Comparison of ENCODE assay signal across 1 cellular context in the genomic region with DNA sequence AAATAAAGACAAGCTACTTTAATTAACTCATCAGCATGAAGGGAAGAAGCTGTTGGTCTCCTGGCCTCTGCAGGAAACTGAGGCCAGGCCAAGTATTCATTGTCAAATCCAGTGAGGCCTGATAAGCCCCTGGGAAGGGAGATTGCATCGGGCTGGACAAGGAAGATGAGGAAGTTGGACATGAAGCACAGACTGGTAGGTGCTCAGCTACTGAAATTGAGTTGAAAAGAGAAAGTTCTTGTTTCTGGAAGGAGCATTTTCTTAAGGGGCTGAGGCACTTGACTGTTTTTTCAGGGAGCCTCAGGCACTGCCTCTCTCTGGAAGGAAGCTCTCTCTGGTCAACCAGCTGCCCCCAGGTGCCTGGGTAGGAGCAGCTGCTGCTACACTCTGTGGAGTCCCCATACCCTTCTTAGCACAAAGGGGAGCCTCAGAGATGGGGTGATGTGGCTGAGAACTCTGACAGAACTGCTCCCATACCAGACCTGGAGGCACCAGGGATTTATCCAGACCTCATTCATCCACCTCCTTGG.
TF ChIP-seq lines count a peak whose summit lies in the region.

No MANE protein-coding gene starts in this region.

TF ChIP-seq in GM23338, 12 proteins besides CTCF, POLR2A, EP300 and RAD21 (continued from another document):
- TF ChIP-seq, protein P1, sequence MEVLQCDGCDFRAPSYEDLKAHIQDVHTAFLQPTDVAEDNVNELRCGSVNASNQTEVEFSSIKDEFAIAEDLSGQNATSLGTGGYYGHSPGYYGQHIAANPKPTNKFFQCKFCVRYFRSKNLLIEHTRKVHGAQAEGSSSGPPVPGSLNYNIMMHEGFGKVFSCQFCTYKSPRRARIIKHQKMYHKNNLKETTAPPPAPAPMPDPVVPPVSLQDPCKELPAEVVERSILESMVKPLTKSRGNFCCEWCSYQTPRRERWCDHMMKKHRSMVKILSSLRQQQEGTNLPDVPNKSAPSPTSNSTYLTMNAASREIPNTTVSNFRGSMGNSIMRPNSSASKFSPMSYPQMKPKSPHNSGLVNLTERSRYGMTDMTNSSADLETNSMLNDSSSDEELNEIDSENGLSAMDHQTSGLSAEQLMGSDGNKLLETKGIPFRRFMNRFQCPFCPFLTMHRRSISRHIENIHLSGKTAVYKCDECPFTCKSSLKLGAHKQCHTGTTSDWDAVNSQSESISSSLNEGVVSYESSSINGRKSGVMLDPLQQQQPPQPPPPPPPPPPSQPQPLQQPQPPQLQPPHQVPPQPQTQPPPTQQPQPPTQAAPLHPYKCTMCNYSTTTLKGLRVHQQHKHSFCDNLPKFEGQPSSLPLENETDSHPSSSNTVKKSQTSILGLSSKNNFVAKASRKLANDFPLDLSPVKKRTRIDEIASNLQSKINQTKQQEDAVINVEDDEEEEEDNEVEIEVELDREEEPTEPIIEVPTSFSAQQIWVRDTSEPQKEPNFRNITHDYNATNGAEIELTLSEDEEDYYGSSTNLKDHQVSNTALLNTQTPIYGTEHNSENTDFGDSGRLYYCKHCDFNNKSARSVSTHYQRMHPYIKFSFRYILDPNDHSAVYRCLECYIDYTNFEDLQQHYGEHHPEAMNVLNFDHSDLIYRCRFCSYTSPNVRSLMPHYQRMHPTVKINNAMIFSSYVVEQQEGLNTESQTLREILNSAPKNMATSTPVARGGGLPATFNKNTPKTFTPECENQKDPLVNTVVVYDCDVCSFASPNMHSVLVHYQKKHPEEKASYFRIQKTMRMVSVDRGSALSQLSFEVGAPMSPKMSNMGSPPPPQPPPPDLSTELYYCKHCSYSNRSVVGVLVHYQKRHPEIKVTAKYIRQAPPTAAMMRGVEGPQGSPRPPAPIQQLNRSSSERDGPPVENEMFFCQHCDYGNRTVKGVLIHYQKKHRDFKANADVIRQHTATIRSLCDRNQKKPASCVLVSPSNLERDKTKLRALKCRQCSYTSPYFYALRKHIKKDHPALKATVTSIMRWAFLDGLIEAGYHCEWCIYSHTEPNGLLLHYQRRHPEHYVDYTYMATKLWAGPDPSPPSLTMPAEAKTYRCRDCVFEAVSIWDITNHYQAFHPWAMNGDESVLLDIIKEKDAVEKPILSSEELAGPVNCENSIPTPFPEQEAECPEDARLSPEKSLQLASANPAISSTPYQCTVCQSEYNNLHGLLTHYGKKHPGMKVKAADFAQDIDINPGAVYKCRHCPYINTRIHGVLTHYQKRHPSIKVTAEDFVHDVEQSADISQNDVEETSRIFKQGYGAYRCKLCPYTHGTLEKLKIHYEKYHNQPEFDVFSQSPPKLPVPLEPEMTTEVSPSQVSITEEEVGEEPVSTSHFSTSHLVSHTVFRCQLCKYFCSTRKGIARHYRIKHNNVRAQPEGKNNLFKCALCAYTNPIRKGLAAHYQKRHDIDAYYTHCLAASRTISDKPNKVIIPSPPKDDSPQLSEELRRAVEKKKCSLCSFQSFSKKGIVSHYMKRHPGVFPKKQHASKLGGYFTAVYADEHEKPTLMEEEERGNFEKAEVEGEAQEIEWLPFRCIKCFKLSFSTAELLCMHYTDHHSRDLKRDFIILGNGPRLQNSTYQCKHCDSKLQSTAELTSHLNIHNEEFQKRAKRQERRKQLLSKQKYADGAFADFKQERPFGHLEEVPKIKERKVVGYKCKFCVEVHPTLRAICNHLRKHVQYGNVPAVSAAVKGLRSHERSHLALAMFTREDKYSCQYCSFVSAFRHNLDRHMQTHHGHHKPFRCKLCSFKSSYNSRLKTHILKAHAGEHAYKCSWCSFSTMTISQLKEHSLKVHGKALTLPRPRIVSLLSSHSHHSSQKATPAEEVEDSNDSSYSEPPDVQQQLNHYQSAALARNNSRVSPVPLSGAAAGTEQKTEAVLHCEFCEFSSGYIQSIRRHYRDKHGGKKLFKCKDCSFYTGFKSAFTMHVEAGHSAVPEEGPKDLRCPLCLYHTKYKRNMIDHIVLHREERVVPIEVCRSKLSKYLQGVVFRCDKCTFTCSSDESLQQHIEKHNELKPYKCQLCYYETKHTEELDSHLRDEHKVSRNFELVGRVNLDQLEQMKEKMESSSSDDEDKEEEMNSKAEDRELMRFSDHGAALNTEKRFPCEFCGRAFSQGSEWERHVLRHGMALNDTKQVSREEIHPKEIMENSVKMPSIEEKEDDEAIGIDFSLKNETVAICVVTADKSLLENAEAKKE (CRISPR knock-in tag; IDR thresholded peaks at IDR 0.05): no peak
- TF ChIP-seq JUNB (IDR thresholded peaks at IDR 0.05; ENCODE audit: unreplicated experiment) (no peak), EZH2phosphoT487 (IDR thresholded peaks at IDR 0.05; ENCODE audit: unreplicated experiment) (no peak), ZNF114 (CRISPR knock-in tag; IDR thresholded peaks at IDR 0.05) (no peak), NANOG (IDR thresholded peaks at IDR 0.05; ENCODE audit: borderline replicate concordance) (no peak), STAT1 (IDR thresholded peaks at IDR 0.05; ENCODE audit: unreplicated experiment) (no peak), ZNF331 (CRISPR knock-in tag; IDR thresholded peaks at IDR 0.05; ENCODE audit: low read depth) (no peak), POLR2AphosphoS5 (IDR thresholded peaks at IDR 0.05; ENCODE audit: low read depth) (no peak), CREB1 (CRISPR knock-in tag; IDR thresholded peaks at IDR 0.05; ENCODE audit: low read depth) (no peak)
- TF ChIP-seq, protein P2, sequence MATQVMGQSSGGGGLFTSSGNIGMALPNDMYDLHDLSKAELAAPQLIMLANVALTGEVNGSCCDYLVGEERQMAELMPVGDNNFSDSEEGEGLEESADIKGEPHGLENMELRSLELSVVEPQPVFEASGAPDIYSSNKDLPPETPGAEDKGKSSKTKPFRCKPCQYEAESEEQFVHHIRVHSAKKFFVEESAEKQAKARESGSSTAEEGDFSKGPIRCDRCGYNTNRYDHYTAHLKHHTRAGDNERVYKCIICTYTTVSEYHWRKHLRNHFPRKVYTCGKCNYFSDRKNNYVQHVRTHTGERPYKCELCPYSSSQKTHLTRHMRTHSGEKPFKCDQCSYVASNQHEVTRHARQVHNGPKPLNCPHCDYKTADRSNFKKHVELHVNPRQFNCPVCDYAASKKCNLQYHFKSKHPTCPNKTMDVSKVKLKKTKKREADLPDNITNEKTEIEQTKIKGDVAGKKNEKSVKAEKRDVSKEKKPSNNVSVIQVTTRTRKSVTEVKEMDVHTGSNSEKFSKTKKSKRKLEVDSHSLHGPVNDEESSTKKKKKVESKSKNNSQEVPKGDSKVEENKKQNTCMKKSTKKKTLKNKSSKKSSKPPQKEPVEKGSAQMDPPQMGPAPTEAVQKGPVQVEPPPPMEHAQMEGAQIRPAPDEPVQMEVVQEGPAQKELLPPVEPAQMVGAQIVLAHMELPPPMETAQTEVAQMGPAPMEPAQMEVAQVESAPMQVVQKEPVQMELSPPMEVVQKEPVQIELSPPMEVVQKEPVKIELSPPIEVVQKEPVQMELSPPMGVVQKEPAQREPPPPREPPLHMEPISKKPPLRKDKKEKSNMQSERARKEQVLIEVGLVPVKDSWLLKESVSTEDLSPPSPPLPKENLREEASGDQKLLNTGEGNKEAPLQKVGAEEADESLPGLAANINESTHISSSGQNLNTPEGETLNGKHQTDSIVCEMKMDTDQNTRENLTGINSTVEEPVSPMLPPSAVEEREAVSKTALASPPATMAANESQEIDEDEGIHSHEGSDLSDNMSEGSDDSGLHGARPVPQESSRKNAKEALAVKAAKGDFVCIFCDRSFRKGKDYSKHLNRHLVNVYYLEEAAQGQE (IDR thresholded peaks at IDR 0.05; ENCODE audit: unreplicated experiment): no peak
- TF ChIP-seq, protein P3, sequence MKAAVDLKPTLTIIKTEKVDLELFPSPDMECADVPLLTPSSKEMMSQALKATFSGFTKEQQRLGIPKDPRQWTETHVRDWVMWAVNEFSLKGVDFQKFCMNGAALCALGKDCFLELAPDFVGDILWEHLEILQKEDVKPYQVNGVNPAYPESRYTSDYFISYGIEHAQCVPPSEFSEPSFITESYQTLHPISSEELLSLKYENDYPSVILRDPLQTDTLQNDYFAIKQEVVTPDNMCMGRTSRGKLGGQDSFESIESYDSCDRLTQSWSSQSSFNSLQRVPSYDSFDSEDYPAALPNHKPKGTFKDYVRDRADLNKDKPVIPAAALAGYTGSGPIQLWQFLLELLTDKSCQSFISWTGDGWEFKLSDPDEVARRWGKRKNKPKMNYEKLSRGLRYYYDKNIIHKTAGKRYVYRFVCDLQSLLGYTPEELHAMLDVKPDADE (IDR thresholded peaks at IDR 0.05): no peak
